ENCODE assay signal across 1 cellular context in the genomic region with DNA sequence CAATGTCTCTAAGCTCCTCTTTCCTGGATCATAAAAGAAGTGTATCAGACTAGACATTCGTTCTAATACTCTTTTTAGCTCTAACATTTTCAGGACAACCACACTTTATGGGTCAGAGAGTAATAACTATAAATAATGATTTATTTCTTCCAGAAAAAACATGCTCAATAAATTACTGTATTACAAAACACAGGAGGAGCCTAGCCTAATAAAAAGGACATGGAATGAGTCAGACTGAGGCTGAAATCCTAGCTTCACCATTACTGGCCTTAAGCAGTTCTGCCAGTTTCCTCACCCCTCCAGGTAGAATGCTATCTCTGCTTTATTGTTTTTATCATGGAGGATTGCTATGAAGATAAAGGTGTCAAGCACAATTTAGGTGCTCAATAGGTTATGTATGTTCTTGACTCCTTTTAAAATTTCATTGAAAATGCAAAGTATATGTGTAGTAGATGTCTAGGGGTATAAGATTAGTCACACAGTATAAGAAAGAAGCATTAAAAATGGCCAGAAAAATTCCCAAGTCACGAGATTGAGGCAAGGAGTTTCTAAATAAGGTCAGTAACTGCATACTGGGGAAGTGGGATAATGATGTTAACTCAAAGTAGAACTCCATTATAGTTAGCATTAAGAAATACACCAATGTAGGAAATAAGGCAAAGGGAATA.
A peak's percentile ranks its signal among the peaks of the same experiment; 100 is the strongest.
TF ChIP-seq lines count a peak whose summit lies in the region.

No MANE protein-coding gene starts in this region.

TF ChIP-seq in endothelial cell of umbilical vein, 7 proteins besides CTCF, POLR2A, EP300 and RAD21:
- TF ChIP-seq FOS (IDR thresholded peaks at IDR 0.05; ENCODE audit: borderline replicate concordance, insufficient read depth, low read length) = peak; percentile 59
- TF ChIP-seq GATA2 (IDR thresholded peaks at IDR 0.05; ENCODE audit: insufficient read depth, insufficient read length, low read depth, low read length) = no peak
- TF ChIP-seq, protein P1, sequence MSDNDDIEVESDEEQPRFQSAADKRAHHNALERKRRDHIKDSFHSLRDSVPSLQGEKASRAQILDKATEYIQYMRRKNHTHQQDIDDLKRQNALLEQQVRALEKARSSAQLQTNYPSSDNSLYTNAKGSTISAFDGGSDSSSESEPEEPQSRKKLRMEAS (IDR thresholded peaks at IDR 0.05; ENCODE audit: insufficient read depth, insufficient read length) = no peak
